In genomic region chr1:95308276-95308675, GRCh38 we compare ENCODE assay signal across 14 cellular contexts.
"Had no signal": no experiment of that assay in that cellular context is flagged by ENCODE, and none has a peak within 500 bp of the region (broad histone marks: within the 10 kb centered on the region; RNA-seq: fewer than 3 reads in every experiment).

No MANE protein-coding gene starts in this region.

- H3K27ac Mint-ChIP-seq: activated CD4-positive, alpha-beta T cell treated with anti-CD3 and anti-CD28 coated beads, Interleukin-2, amount 10 ng/mL, durations not matched to agents 7 days and 5 days; activated naive CD4-positive, alpha-beta T cell treated with anti-CD3 and anti-CD28 coated beads, Interleukin-2, amount 50 U/mL, for 72 hours; activated T-helper 17 cell treated with anti-CD3 and anti-CD28 coated beads, Interleukin-2, amount 50 U/mL, for 72 hours; immature natural killer cell; naive thymus-derived CD4-positive, alpha-beta T cell; stimulated activated naive B cell treated with anti-CD40 and anti-IgM and Interleukin-4, amounts not matched to agents 10 μg/mL and 1 μg/mL and 100 μg/mL, for 72 hours had no signal

- H3K36me3 Mint-ChIP-seq: activated naive CD4-positive, alpha-beta T cell treated with anti-CD3 and anti-CD28 coated beads, Interleukin-2, amount 50 U/mL, for 72 hours; immature natural killer cell; naive thymus-derived CD4-positive, alpha-beta T cell; stimulated activated naive B cell treated with anti-CD40 and anti-IgM and Interleukin-4, amounts not matched to agents 10 μg/mL and 1 μg/mL and 100 μg/mL, for 72 hours had no signal

- H3K4me1 Mint-ChIP-seq: activated CD4-positive, alpha-beta T cell treated with anti-CD3 and anti-CD28 coated beads, Interleukin-2, amount 10 ng/mL, durations not matched to agents 7 days and 5 days; activated T-helper 17 cell treated with anti-CD3 and anti-CD28 coated beads, Interleukin-2, amount 50 U/mL, for 72 hours; immature natural killer cell; naive thymus-derived CD4-positive, alpha-beta T cell; stimulated activated naive B cell treated with anti-CD40 and anti-IgM and Interleukin-4, amounts not matched to agents 10 μg/mL and 1 μg/mL and 100 μg/mL, for 72 hours had no signal

- ATAC-seq: activated naive CD4-positive, alpha-beta T cell treated with anti-CD3 and anti-CD28 coated beads, Interleukin-2, amount 50 U/mL, for 72 hours; activated T-helper 17 cell treated with anti-CD3 and anti-CD28 coated beads, Interleukin-2, amount 50 U/mL, for 72 hours; naive thymus-derived CD4-positive, alpha-beta T cell; stimulated activated naive B cell treated with anti-CD40 and anti-IgM and Interleukin-4, amounts not matched to agents 10 μg/mL and 1 μg/mL and 100 μg/mL, for 72 hours had no signal

- DNase-seq: activated CD4-positive, alpha-beta T cell treated with anti-CD3 and anti-CD28 coated beads, Interleukin-2, amount 10 ng/mL, durations not matched to agents 7 days and 5 days; activated CD4-positive, CD25-positive, alpha-beta regulatory T cell treated with anti-CD3 and anti-CD28 coated beads, Interleukin-2, amount 50 U/mL, for 72 hours; activated T-cell treated with anti-CD3 and anti-CD28 coated beads, Interleukin-2, amount 50 U/mL, for 1 hour; central memory CD4-positive, alpha-beta T cell; effector CD8-positive, alpha-beta T cell; immature natural killer cell; left lung; naive thymus-derived CD4-positive, alpha-beta T cell; sigmoid colon; stimulated activated CD4-positive, alpha-beta T cell treated with anti-CD3 and anti-CD28 coated beads, Interleukin-15, amount 100 ng/mL, for 24 hours; stimulated activated naive B cell treated with anti-CD40 and anti-IgM and Interleukin-4, amounts not matched to agents 10 μg/mL and 1 μg/mL and 100 μg/mL, for 72 hours; uterus had no signal

- H3K4me3 Mint-ChIP-seq: activated CD4-positive, alpha-beta T cell treated with anti-CD3 and anti-CD28 coated beads, Interleukin-2, amount 10 ng/mL, durations not matched to agents 7 days and 5 days; activated T-helper 17 cell treated with anti-CD3 and anti-CD28 coated beads, Interleukin-2, amount 50 U/mL, for 72 hours; immature natural killer cell; naive thymus-derived CD4-positive, alpha-beta T cell; stimulated activated naive B cell treated with anti-CD40 and anti-IgM and Interleukin-4, amounts not matched to agents 10 μg/mL and 1 μg/mL and 100 μg/mL, for 72 hours had no signal

- H3K9me3 Mint-ChIP-seq: activated CD4-positive, alpha-beta T cell treated with anti-CD3 and anti-CD28 coated beads, Interleukin-2, amount 10 ng/mL, durations not matched to agents 7 days and 5 days; activated naive CD4-positive, alpha-beta T cell treated with anti-CD3 and anti-CD28 coated beads, Interleukin-2, amount 50 U/mL, for 72 hours; activated T-helper 17 cell treated with anti-CD3 and anti-CD28 coated beads, Interleukin-2, amount 50 U/mL, for 72 hours; stimulated activated naive B cell treated with anti-CD40 and anti-IgM and Interleukin-4, amounts not matched to agents 10 μg/mL and 1 μg/mL and 100 μg/mL, for 72 hours had no signal
